8 cellular contexts compared by ENCODE assay signal in genomic region chr19:38792250-38793111, GRCh38. TPM values are rescaled to one million over a fixed set of nuclear protein-coding genes. Genes with fewer than 3 reads are reported as not detected.
DNase-seq lines count a peak whose midpoint lies in the region; ATAC-seq and TF ChIP-seq lines count a peak whose summit lies in the region.

No MANE protein-coding gene starts in this region.

- H3K36me3 Mint-ChIP-seq in activated T-helper 1 cell treated with anti-CD3 and anti-CD28 coated beads, Interleukin-12 subunit alpha, Interleukin-12 subunit beta, Interleukin-2, Interleukin-4 antibody, amounts not matched to agents 30 ng/mL and 10 ng/mL and 1 ng/mL, durations not matched to agents 14 hours and 24 hours and 36 hours (ENCODE audit: low read depth): no peaks in the 10 kb centered on the region

- H3K36me3 ChIP-seq in heart left ventricle: no peaks in the 10 kb centered on the region

- H3K27ac ChIP-seq in heart left ventricle: peak overlapping the region in 3 of 12 donors; percentile 34 to 51 (median 43)

- H3K4me1 Mint-ChIP-seq in activated T-helper 1 cell treated with anti-CD3 and anti-CD28 coated beads, Interleukin-12 subunit alpha, Interleukin-12 subunit beta, Interleukin-2, Interleukin-4 antibody, amounts not matched to agents 30 ng/mL and 10 ng/mL and 1 ng/mL, durations not matched to agents 14 hours and 24 hours and 36 hours (ENCODE audit: low read depth): peaks cover 5% of the 10 kb centered on the region

- intact Hi-C loops in activated T-helper 1 cell treated with anti-CD3 and anti-CD28 coated beads, Interleukin-12 subunit alpha, Interleukin-12 subunit beta, Interleukin-2, Interleukin-4 antibody, amounts not matched to agents 30 ng/mL and 10 ng/mL and 1 ng/mL, durations not matched to agents 14 hours and 24 hours and 36 hours (cut with micrococcal nuclease): loop anchor here (5.0 kb wide), 1 partner anchor 40 kb away; the partner anchor contains the start of gene ECH1
- intact Hi-C loops in heart left ventricle (cut with DNase I): no loop called here

- no peaks in the 10 kb centered on the region for H3K27me3 ChIP-seq in heart left ventricle

- no peaks in the 10 kb centered on the region for H3K9me3 Mint-ChIP-seq in activated T-helper 1 cell treated with anti-CD3 and anti-CD28 coated beads, Interleukin-12 subunit alpha, Interleukin-12 subunit beta, Interleukin-2, Interleukin-4 antibody, amounts not matched to agents 30 ng/mL and 10 ng/mL and 1 ng/mL, durations not matched to agents 14 hours and 24 hours and 36 hours

- peak; percentile 18 to 63 (median 35) for ATAC-seq in heart left ventricle
- no peak for ATAC-seq in HG03039 (IDR thresholded peaks at IDR 0.05; ENCODE audit: unreplicated experiment)

- H3K4me3 Mint-ChIP-seq in activated T-helper 1 cell treated with anti-CD3 and anti-CD28 coated beads, Interleukin-12 subunit alpha, Interleukin-12 subunit beta, Interleukin-2, Interleukin-4 antibody, amounts not matched to agents 30 ng/mL and 10 ng/mL and 1 ng/mL, durations not matched to agents 14 hours and 24 hours and 36 hours: no peak overlapping the region

- peaks cover 4% of the 10 kb centered on the region for H3K27me3 Mint-ChIP-seq in activated T-helper 1 cell treated with anti-CD3 and anti-CD28 coated beads, Interleukin-12 subunit alpha, Interleukin-12 subunit beta, Interleukin-2, Interleukin-4 antibody, amounts not matched to agents 30 ng/mL and 10 ng/mL and 1 ng/mL, durations not matched to agents 14 hours and 24 hours and 36 hours (ENCODE audit: insufficient read depth)

- DNase-seq in GM13976 (ENCODE audit: low spot score): peak; percentile 69
- no peak for DNase-seq in activated T-helper 1 cell treated with anti-CD3 and anti-CD28 coated beads, Interleukin-12 subunit alpha, Interleukin-12 subunit beta, Interleukin-2, Interleukin-4 antibody, amounts not matched to agents 30 ng/mL and 10 ng/mL and 1 ng/mL, durations not matched to agents 14 hours and 24 hours and 36 hours (ENCODE audit: low spot score)
- peak in 4 of 5 donors; percentile 48 to 82 (median 60) for DNase-seq in heart left ventricle
- DNase-seq in stimulated activated CD4-positive, alpha-beta T cell treated with anti-CD3 and anti-CD28 coated beads, Interleukin-15, amount 100 ng/mL, for 24 hours: peak; percentile 60
- no peak for DNase-seq in RPMI8226
- no peak for DNase-seq in DMS153 (lab: John Stamatoyannopoulos, UW)
- no peak for DNase-seq in NCI-H1092 treated with DMSO at 0.1 percent for 48 hours (lab: John Stamatoyannopoulos, UW)

- H3K4me1 ChIP-seq in heart left ventricle: peaks cover 0 to 5% (median 0%) of the 10 kb centered on the region in 12 donors

- no peak for TF ChIP-seq CTCF in GM13976 (IDR thresholded peaks at IDR 0.05; ENCODE audit: borderline replicate concordance, control extremely low read depth, extremely low read depth, insufficient read depth, missing control alignments)
- TF ChIP-seq CTCF in heart left ventricle (IDR thresholded peaks at IDR 0.05): peak in 10 of 12 donors; percentile 6 to 52 (median 33)

- peak overlapping the region in 10 of 12 donors; percentile 25 to 50 (median 39) for H3K4me3 ChIP-seq in heart left ventricle

- no peaks in the 10 kb centered on the region for H3K9me3 ChIP-seq in heart left ventricle

- H3K27ac Mint-ChIP-seq in activated T-helper 1 cell treated with anti-CD3 and anti-CD28 coated beads, Interleukin-12 subunit alpha, Interleukin-12 subunit beta, Interleukin-2, Interleukin-4 antibody, amounts not matched to agents 30 ng/mL and 10 ng/mL and 1 ng/mL, durations not matched to agents 14 hours and 24 hours and 36 hours: peak overlapping the region; percentile 16

- in situ Hi-C loops in GM13976 (cut with MboI; ENCODE audit: low sequenced_read_pairs, unreplicated experiment): no loop called here

- 21 to 37% (median 26%) methylated on average over 31 to 66 of the region's 71 CpGs for WGBS in heart left ventricle, 4 donors

- no peak for TF ChIP-seq POLR2A in heart left ventricle (IDR thresholded peaks at IDR 0.05)

RNA-seq across cellular contexts. Expression of gene LGALS7B, which starts 3.5 kb away (rescaled TPM):
- total RNA-seq in activated T-helper 1 cell treated with anti-CD3 and anti-CD28 coated beads, Interleukin-12 subunit alpha, Interleukin-12 subunit beta, Interleukin-2, Interleukin-4 antibody, amounts not matched to agents 30 ng/mL and 10 ng/mL and 1 ng/mL, durations not matched to agents 14 hours and 24 hours and 36 hours: not detected in 2 replicates
- not detected for total RNA-seq in heart left ventricle
- polyA plus RNA-seq in heart left ventricle: not detected

RNA-seq across cellular contexts. Expression of gene LGALS7, which starts 19.2 kb away (rescaled TPM):
- not detected in 2 replicates for total RNA-seq in activated T-helper 1 cell treated with anti-CD3 and anti-CD28 coated beads, Interleukin-12 subunit alpha, Interleukin-12 subunit beta, Interleukin-2, Interleukin-4 antibody, amounts not matched to agents 30 ng/mL and 10 ng/mL and 1 ng/mL, durations not matched to agents 14 hours and 24 hours and 36 hours
- total RNA-seq in heart left ventricle: not detected
- polyA plus RNA-seq in heart left ventricle: under 1 TPM in 1 of 2 donors, not detected in 1; 0.33 TPM

RNA-seq across cellular contexts. Expression of gene LGALS4, which starts 20.3 kb away (rescaled TPM):
- 1.1 and 1.3 TPM in 2 replicates for total RNA-seq in activated T-helper 1 cell treated with anti-CD3 and anti-CD28 coated beads, Interleukin-12 subunit alpha, Interleukin-12 subunit beta, Interleukin-2, Interleukin-4 antibody, amounts not matched to agents 30 ng/mL and 10 ng/mL and 1 ng/mL, durations not matched to agents 14 hours and 24 hours and 36 hours
- 1 to 10 TPM in 2 of 9 donors, under 1 TPM in 5, not detected in 2; 0.35 to 1.3 (median 0.65) TPM for total RNA-seq in heart left ventricle
- polyA plus RNA-seq in heart left ventricle: under 1 TPM; 0.68 to 0.91 TPM

RNA-seq across cellular contexts. Expression of gene ECH1, which starts 39.1 kb away (rescaled TPM):
- 125 and 132 TPM in 2 replicates for total RNA-seq in activated T-helper 1 cell treated with anti-CD3 and anti-CD28 coated beads, Interleukin-12 subunit alpha, Interleukin-12 subunit beta, Interleukin-2, Interleukin-4 antibody, amounts not matched to agents 30 ng/mL and 10 ng/mL and 1 ng/mL, durations not matched to agents 14 hours and 24 hours and 36 hours
- 100 to 1,000 TPM; 382 to 799 (median 564) TPM for total RNA-seq in heart left ventricle
- polyA plus RNA-seq in heart left ventricle: 1,000 to 10,000 TPM in 1 of 2 donors, 100 to 1,000 TPM in 1; 446 to 1,292 TPM

RNA-seq across cellular contexts. Expression of gene CAPN12, which starts 48.2 kb away (rescaled TPM):
- 1.1 and 2.5 TPM in 2 replicates for total RNA-seq in activated T-helper 1 cell treated with anti-CD3 and anti-CD28 coated beads, Interleukin-12 subunit alpha, Interleukin-12 subunit beta, Interleukin-2, Interleukin-4 antibody, amounts not matched to agents 30 ng/mL and 10 ng/mL and 1 ng/mL, durations not matched to agents 14 hours and 24 hours and 36 hours
- 1 to 10 TPM in 2 of 9 donors, under 1 TPM in 7; 0.36 to 1.8 (median 0.72) TPM for total RNA-seq in heart left ventricle
- polyA plus RNA-seq in heart left ventricle: 1 to 10 TPM in 1 of 2 donors, under 1 TPM in 1; 0.91 to 1.4 TPM

Comparison
In these comparisons a context has a peak if more than half of its experiments do, and no peak if none do; other contexts are left out.
1. DNase-seq: peak in GM13976 (single experiment), heart left ventricle (4 of 5) and stimulated activated CD4-positive, alpha-beta T cell treated with anti-CD3 and anti-CD28 coated beads, Interleukin-15, amount 100 ng/mL, for 24 hours (single experiment); none in activated T-helper 1 cell treated with anti-CD3 and anti-CD28 coated beads, Interleukin-12 subunit alpha, Interleukin-12 subunit beta, Interleukin-2, Interleukin-4 antibody, amounts not matched to agents 30 ng/mL and 10 ng/mL and 1 ng/mL, durations not matched to agents 14 hours and 24 hours and 36 hours (single experiment), RPMI8226 (single experiment), DMS153 (single experiment) and NCI-H1092 treated with DMSO at 0.1 percent for 48 hours (single experiment).